ENCODE assay signal across 8 cellular contexts in the genomic region with DNA sequence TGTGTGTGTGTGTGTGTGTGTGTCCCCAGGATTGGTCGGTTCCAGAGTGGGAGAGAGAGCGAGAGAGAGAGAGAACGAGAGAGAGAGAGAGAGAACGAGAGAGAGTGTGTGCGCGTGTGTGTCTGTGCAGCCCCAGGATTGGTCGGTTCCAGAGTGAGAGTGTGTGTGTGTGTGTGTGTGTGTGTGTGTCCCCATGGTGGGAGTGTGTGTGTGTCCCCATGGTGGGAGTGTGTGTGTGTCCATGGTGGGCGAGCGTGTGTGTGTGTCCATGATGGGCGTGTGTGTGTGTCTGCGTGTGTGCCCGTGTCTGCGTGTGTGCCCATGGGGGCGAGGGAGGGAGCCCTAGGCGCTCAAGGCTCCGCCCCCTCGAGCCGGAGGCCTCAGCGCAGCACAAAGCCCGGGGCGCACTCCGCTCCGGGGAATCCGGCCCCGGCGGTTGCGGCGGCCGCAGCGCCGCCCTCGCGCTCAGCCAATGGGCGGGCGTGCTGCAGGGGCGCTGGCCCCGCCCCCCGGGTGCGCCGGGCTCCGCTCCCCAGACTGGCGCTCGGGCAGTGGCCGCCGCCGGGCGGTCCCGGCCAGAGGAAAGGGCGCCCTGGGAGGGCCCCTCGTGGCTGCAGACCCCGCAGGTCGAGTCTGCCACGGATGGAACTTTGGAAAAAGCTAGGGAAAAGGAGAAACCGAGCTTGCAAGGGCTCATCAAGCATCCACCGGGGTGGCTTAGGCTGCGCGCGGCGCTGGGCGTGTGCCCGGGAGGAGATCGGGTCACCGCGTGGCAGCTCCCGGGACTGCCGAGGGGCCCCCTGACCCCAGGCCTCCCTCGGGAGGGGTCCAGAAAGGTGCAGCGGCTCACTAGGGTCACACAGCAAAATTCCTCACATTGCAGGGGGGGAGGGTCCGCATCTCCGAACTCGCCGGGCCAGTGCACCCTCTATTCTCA.
DNase-seq lines count a peak whose midpoint lies in the region; ATAC-seq and TF ChIP-seq lines count a peak whose summit lies in the region.

No MANE protein-coding gene starts in this region.

- peak; percentile 87 for ATAC-seq in HG02759 (IDR thresholded peaks at IDR 0.05; ENCODE audit: unreplicated experiment)

- peaks cover 26% of the 10 kb centered on the region for H3K27me3 Mint-ChIP-seq in T-helper 2 cell treated with Interferon-gamma antibody and Interleukin-4, amounts not matched to agents 5 μg/mL and 100 μg/mL, for 36 hours (ENCODE audit: low read depth)

- no peaks in the 10 kb centered on the region for H3K9me3 Mint-ChIP-seq in T-helper 2 cell treated with Interferon-gamma antibody and Interleukin-4, amounts not matched to agents 5 μg/mL and 100 μg/mL, for 36 hours

- H3K4me3 ChIP-seq in ascending aorta: peak overlapping the region; percentile 81 to 83
- H3K4me3 ChIP-seq in uterus: peak overlapping the region; percentile 76 to 89

- in situ Hi-C loops in GM13976 (cut with MboI; ENCODE audit: low sequenced_read_pairs, unreplicated experiment): no loop called here

- peak overlapping the region; percentile 89 for H3K27ac Mint-ChIP-seq in T-helper 2 cell treated with Interferon-gamma antibody and Interleukin-4, amounts not matched to agents 5 μg/mL and 100 μg/mL, for 36 hours

- peaks cover 10% of the 10 kb centered on the region for H3K4me1 Mint-ChIP-seq in T-helper 2 cell treated with Interferon-gamma antibody and Interleukin-4, amounts not matched to agents 5 μg/mL and 100 μg/mL, for 36 hours (ENCODE audit: low read depth)

- TF ChIP-seq CTCF in GM13976 (IDR thresholded peaks at IDR 0.05; ENCODE audit: borderline replicate concordance, control extremely low read depth, extremely low read depth, insufficient read depth, missing control alignments) (no peak), ascending aorta (IDR thresholded peaks at IDR 0.05) (peak; percentile 12 to 40 (median 32)), uterus (IDR thresholded peaks at IDR 0.05) (peak in 2 of 4 experiments; percentile 16 to 48)

- H3K27ac ChIP-seq in ascending aorta: peak overlapping the region; percentile 93 to 94
- peak overlapping the region; percentile 92 to 96 for H3K27ac ChIP-seq in uterus

- H3K36me3 ChIP-seq in ascending aorta (no peaks in the 10 kb centered on the region), uterus (no peaks in the 10 kb centered on the region)

- H3K4me3 Mint-ChIP-seq in T-helper 2 cell treated with Interferon-gamma antibody and Interleukin-4, amounts not matched to agents 5 μg/mL and 100 μg/mL, for 36 hours: peak overlapping the region; percentile 84

- H3K36me3 Mint-ChIP-seq in T-helper 2 cell treated with Interferon-gamma antibody and Interleukin-4, amounts not matched to agents 5 μg/mL and 100 μg/mL, for 36 hours (ENCODE audit: low read depth): no peaks in the 10 kb centered on the region

- TF ChIP-seq POLR2A in uterus (IDR thresholded peaks at IDR 0.05): peak; percentile 81 to 92

- H3K27me3 ChIP-seq in ascending aorta (no peaks in the 10 kb centered on the region), uterus (no peaks in the 10 kb centered on the region)

- DNase-seq in GM13976 (ENCODE audit: low spot score): peak; percentile 96
- peak; percentile 91 to 98 (median 95) for DNase-seq in NCI-H1417 (lab: John Stamatoyannopoulos, UW)
- peak; percentile 93 for DNase-seq in T-helper 2 cell treated with Interferon-gamma antibody and Interleukin-4, amounts not matched to agents 5 μg/mL and 100 μg/mL, for 36 hours (ENCODE audit: low spot score)
- peak; percentile 77 to 96 for DNase-seq in ascending aorta (ENCODE audit: low spot score in 2 of 2)
- peak; percentile 95 for DNase-seq in hepatic stellate cell (ENCODE audit: low spot score)
- DNase-seq in putamen (ENCODE audit: low spot score): peak; percentile 93
- DNase-seq in uterus: peak; percentile 92 to 94

- intact Hi-C loops in ascending aorta (cut with DNase I) (loop anchor here (1.0 to 5.0 kb wide), 5 partner anchors 39 to 456 kb away; partner anchors contain the start of gene INSR), uterus (cut with DNase I; ENCODE audit: low total_unique reads) (loop anchor here (2.0 to 5.0 kb wide), 2 partner anchors 49 to 94 kb away; partner anchors contain the start of gene INSR)

- peaks cover 4 to 9% of the 10 kb centered on the region in 2 donors for H3K4me1 ChIP-seq in ascending aorta
- no peaks in the 10 kb centered on the region for H3K4me1 ChIP-seq in uterus

- H3K9me3 ChIP-seq in ascending aorta (no peaks in the 10 kb centered on the region), uterus (no peaks in the 10 kb centered on the region)

Comparison
In these comparisons a context has a peak if more than half of its experiments do, and no peak if none do; other contexts are left out.
1. Peak in every context shown above with its lines: DNase-seq, ATAC-seq, H3K4me3 ChIP-seq and H3K27ac ChIP-seq.